ENCODE assay signal across 24 cellular contexts in genomic region chr2:20940856-20941255, GRCh38.
DNase-seq lines count a peak whose midpoint lies in the region; ATAC-seq and TF ChIP-seq lines count a peak whose summit lies in the region.
"Had no signal": no experiment of that assay in that cellular context is flagged by ENCODE, and none has a peak within 500 bp of the region (broad histone marks: within the 10 kb centered on the region; RNA-seq: fewer than 3 reads in every experiment).

No MANE protein-coding gene starts in this region.

- no peak overlapping the region for H3K4me3 Mint-ChIP-seq in T-helper 2 cell treated with Interferon-gamma antibody and Interleukin-4, amounts not matched to agents 5 μg/mL and 100 μg/mL, for 36 hours
- H3K4me3 Mint-ChIP-seq: CD14-positive monocyte; CD4-positive, alpha-beta memory T cell; CD4-positive, CD25-positive, alpha-beta regulatory T cell; CD8-positive, alpha-beta memory T cell had no signal

- H3K9me3 Mint-ChIP-seq in T-helper 2 cell treated with Interferon-gamma antibody and Interleukin-4, amounts not matched to agents 5 μg/mL and 100 μg/mL, for 36 hours, result no peaks in the 10 kb centered on the region
- H3K9me3 Mint-ChIP-seq: CD4-positive, alpha-beta memory T cell; CD4-positive, CD25-positive, alpha-beta regulatory T cell; CD8-positive, alpha-beta memory T cell had no signal

- TF ChIP-seq POLR2A in prostate gland (IDR thresholded peaks at IDR 0.05), result no peak
- TF ChIP-seq POLR2A in vagina (IDR thresholded peaks at IDR 0.05), result no peak

- H3K4me1 ChIP-seq in prostate gland (replicated peaks) (peaks cover 7% of the 10 kb centered on the region), vagina (peaks cover 17% of the 10 kb centered on the region), aorta (ENCODE audit: control insufficient read depth in 1 of 2, insufficient read depth in 2 of 2, low read length in 2 of 2) (no peaks in the 10 kb centered on the region)
- H3K4me1 ChIP-seq: BLaER1 had no signal

- 53% methylated on average over 7 of the region's 7 CpGs for WGBS in prostate gland
- 87% methylated on average over 7 of the region's 7 CpGs for WGBS in aorta, 2 donors

- H3K27me3 ChIP-seq in prostate gland (replicated peaks; ENCODE audit: insufficient read depth) (no peaks in the 10 kb centered on the region), vagina (no peaks in the 10 kb centered on the region), aorta (ENCODE audit: control insufficient read depth in 1 of 2, insufficient read depth in 2 of 2, low read length in 1 of 2) (no peaks in the 10 kb centered on the region)
- H3K27me3 ChIP-seq: BE2C, BLaER1 had no signal

- H3K9me3 ChIP-seq in prostate gland, result no peaks in the 10 kb centered on the region
- no peaks in the 10 kb centered on the region for H3K9me3 ChIP-seq in vagina
- no peaks in the 10 kb centered on the region for H3K9me3 ChIP-seq in aorta (ENCODE audit: control insufficient read depth, low read length)
- H3K9me3 ChIP-seq: BE2C, BLaER1 had no signal

- H3K27me3 Mint-ChIP-seq in T-helper 2 cell treated with Interferon-gamma antibody and Interleukin-4, amounts not matched to agents 5 μg/mL and 100 μg/mL, for 36 hours (ENCODE audit: low read depth), result no peaks in the 10 kb centered on the region

- no peaks in the 10 kb centered on the region for H3K4me1 Mint-ChIP-seq in T-helper 2 cell treated with Interferon-gamma antibody and Interleukin-4, amounts not matched to agents 5 μg/mL and 100 μg/mL, for 36 hours (ENCODE audit: low read depth)
- H3K4me1 Mint-ChIP-seq: CD14-positive monocyte; CD4-positive, alpha-beta memory T cell; CD4-positive, CD25-positive, alpha-beta regulatory T cell; CD8-positive, alpha-beta memory T cell had no signal

- DNase-seq in cerebellum (ENCODE audit: low spot score) (peak; percentile 54), prostate gland (ENCODE audit: low spot score) (no peak), vagina (ENCODE audit: extremely low spot score in 2 of 2) (no peak), aorta (no peak), NOMO-1 (lab: John Stamatoyannopoulos, UW; ENCODE audit: unreplicated experiment in 2 of 2) (no peak)
- DNase-seq in T-helper 2 cell treated with Interferon-gamma antibody and Interleukin-4, amounts not matched to agents 5 μg/mL and 100 μg/mL, for 36 hours (ENCODE audit: low spot score), result no peak
- DNase-seq: 8988T; ACHN; BE2C; CD4-positive, alpha-beta memory T cell; CD4-positive, CD25-positive, alpha-beta regulatory T cell; CD8-positive, alpha-beta memory T cell; COR-L47; DMS 273 treated with DMSO at 0.1 percent for 48 hours; DMS153; DMS53; DMS79; DND-41; EL; GF-D8 had no signal

- peak overlapping the region; percentile 93 for H3K27ac ChIP-seq in VCaP
- H3K27ac ChIP-seq in prostate gland, result peak overlapping the region; percentile 0 to 31
- H3K27ac ChIP-seq in vagina, result peak overlapping the region; percentile 2
- H3K27ac ChIP-seq in aorta (ENCODE audit: low read depth in 1 of 2, low read length in 2 of 2), result no peak overlapping the region
- H3K27ac ChIP-seq: BLaER1 had no signal

- H3K27ac Mint-ChIP-seq in T-helper 2 cell treated with Interferon-gamma antibody and Interleukin-4, amounts not matched to agents 5 μg/mL and 100 μg/mL, for 36 hours, result no peak overlapping the region
- H3K27ac Mint-ChIP-seq: CD14-positive monocyte; CD4-positive, alpha-beta memory T cell; CD4-positive, CD25-positive, alpha-beta regulatory T cell; CD8-positive, alpha-beta memory T cell had no signal

- intact Hi-C loops in prostate gland (cut with DNase I), result no loop called here
- intact Hi-C loops in vagina (cut with DNase I), result no loop called here
- intact Hi-C loops in aorta (cut with DNase I), result no loop called here

- H3K4me3 ChIP-seq in prostate gland (no peak overlapping the region), vagina (no peak overlapping the region), aorta (ENCODE audit: low read length in 2 of 2) (no peak overlapping the region)
- H3K4me3 ChIP-seq: BLaER1 had no signal

- no peak for TF ChIP-seq CTCF in VCaP (conservative IDR thresholded peaks at IDR 0.05)
- no peak for TF ChIP-seq CTCF in prostate gland (IDR thresholded peaks at IDR 0.05)
- no peak for TF ChIP-seq CTCF in vagina (IDR thresholded peaks at IDR 0.05)

- ATAC-seq in aorta (ENCODE audit: low FRiP score) (no peak), HG02588 (IDR thresholded peaks at IDR 0.05; ENCODE audit: unreplicated experiment) (no peak)

- H3K36me3 Mint-ChIP-seq in T-helper 2 cell treated with Interferon-gamma antibody and Interleukin-4, amounts not matched to agents 5 μg/mL and 100 μg/mL, for 36 hours (ENCODE audit: low read depth), result no peaks in the 10 kb centered on the region
- H3K36me3 Mint-ChIP-seq: CD14-positive monocyte; CD4-positive, alpha-beta memory T cell; CD4-positive, CD25-positive, alpha-beta regulatory T cell; CD8-positive, alpha-beta memory T cell had no signal

- H3K36me3 ChIP-seq in prostate gland, result no peaks in the 10 kb centered on the region
- no peaks in the 10 kb centered on the region for H3K36me3 ChIP-seq in vagina
- H3K36me3 ChIP-seq in aorta (ENCODE audit: control insufficient read depth in 1 of 2, insufficient read depth in 2 of 2, low read length in 1 of 2), result no peaks in the 10 kb centered on the region
- H3K36me3 ChIP-seq: BE2C, BLaER1 had no signal

Comparison
In these comparisons a context has a peak if more than half of its experiments do, and no peak if none do; other contexts are left out.
1. H3K27ac ChIP-seq: peak in VCaP (single experiment), prostate gland (2 of 2) and vagina (single experiment); none in aorta (0 of 2).